Comparison of ENCODE assay signal across 8 cellular contexts in the genomic region with DNA sequence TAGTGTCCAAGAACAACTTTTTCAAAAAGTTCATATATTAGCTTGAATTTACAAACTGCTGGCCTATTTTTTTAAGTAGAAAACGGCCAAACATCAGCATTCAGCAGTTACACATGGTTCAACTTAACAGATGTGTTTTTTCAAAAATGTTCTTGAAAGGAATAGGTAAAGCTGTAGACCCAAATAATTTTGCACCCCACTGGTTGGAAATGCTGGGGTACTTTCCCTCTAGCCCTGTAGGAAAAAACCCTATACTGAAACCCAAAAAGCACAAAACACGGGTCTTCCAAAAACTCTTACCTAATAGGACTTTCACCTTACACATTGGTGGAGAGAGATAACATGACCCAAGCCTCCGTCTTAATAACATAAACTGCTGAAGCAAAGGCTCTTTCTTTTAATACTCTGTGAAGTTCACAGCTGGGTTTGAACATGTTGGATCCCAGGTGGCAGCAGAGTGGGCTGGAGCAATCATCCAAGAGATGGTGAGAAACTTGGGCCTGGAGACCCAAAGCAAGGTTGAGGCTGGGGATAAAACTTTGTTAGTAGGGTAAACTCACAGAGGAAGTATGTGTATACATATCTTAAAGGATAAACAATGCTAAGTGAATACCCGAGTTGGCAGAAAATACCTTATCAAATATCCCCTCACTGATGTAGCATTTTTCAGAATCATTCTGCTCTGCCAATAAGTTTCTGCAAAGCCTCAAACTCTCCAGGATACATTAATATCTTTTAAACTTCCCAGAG. TPM values are rescaled to one million over a fixed set of nuclear protein-coding genes. Genes with fewer than 3 reads are reported as not detected.
DNase-seq lines count a peak whose midpoint lies in the region; ATAC-seq and TF ChIP-seq lines count a peak whose summit lies in the region.

No MANE protein-coding gene starts in this region.

- ATAC-seq in GM18870 (IDR thresholded peaks at IDR 0.05; ENCODE audit: unreplicated experiment), result no peak

- H3K36me3 ChIP-seq in Peyer's patch, result peaks cover 0 to 38% (median 0%) of the 10 kb centered on the region in 3 donors
- H3K36me3 ChIP-seq in sigmoid colon, result peaks cover 0 to 46% (median 10%) of the 10 kb centered on the region in 4 donors

- no peak for TF ChIP-seq EP300 in sigmoid colon (IDR thresholded peaks at IDR 0.05)

- intact Hi-C loops in sigmoid colon (cut with DNase I), result no loop called here

- no peak for DNase-seq in Peyer's patch
- no peak for DNase-seq in epithelial cell of proximal tubule (ENCODE audit: low read depth)
- no peak for DNase-seq in sigmoid colon
- no peak for DNase-seq in effector CD4-positive, alpha-beta T cell
- no peak for DNase-seq in Ammon's horn (ENCODE audit: low spot score)
- DNase-seq in NCI-H2196 treated with DMSO at 0.1 percent for 48 hours (lab: John Stamatoyannopoulos, UW; ENCODE audit: unreplicated experiment), result no peak

- H3K27ac ChIP-seq in Peyer's patch, result peak overlapping the region; percentile 82 to 93 (median 88)
- H3K27ac ChIP-seq in sigmoid colon, result peak overlapping the region; percentile 81 to 91 (median 84)

- H3K4me3 ChIP-seq in GM12875 (ENCODE audit: low read depth, low read length) (peak overlapping the region; percentile 77), Peyer's patch (peak overlapping the region; percentile 66 to 90 (median 82)), epithelial cell of proximal tubule (ENCODE audit: low read depth, low read length) (peak overlapping the region; percentile 79), sigmoid colon (peak overlapping the region; percentile 66 to 98 (median 76))

- H3K27me3 ChIP-seq in Peyer's patch (no peaks in the 10 kb centered on the region), sigmoid colon (no peaks in the 10 kb centered on the region)

- WGBS in sigmoid colon, 2 donors, result 26 to 40% methylated on average over 4 of the region's 4 CpGs

- TF ChIP-seq POLR2A in Peyer's patch (IDR thresholded peaks at IDR 0.05) (no peak), sigmoid colon (IDR thresholded peaks at IDR 0.05) (no peak)

- TF ChIP-seq CTCF in GM12875 (IDR thresholded peaks at IDR 0.05; ENCODE audit: borderline replicate concordance, insufficient read depth, low read depth, low read length) (no peak), Peyer's patch (IDR thresholded peaks at IDR 0.05) (no peak), epithelial cell of proximal tubule (conservative IDR thresholded peaks at IDR 0.05; ENCODE audit: low read depth, low read length) (no peak), sigmoid colon (IDR thresholded peaks at IDR 0.05) (no peak)

- H3K9me3 ChIP-seq in Peyer's patch, result no peaks in the 10 kb centered on the region
- no peaks in the 10 kb centered on the region for H3K9me3 ChIP-seq in sigmoid colon

- peaks cover 0 to 37% (median 13%) of the 10 kb centered on the region in 4 donors for H3K4me1 ChIP-seq in Peyer's patch
- H3K4me1 ChIP-seq in sigmoid colon, result peaks cover 0 to 42% (median 36%) of the 10 kb centered on the region in 4 donors

RNA-seq across cellular contexts. Expression of a gene that starts 0.6 kb away (rescaled TPM):
- total RNA-seq in Peyer's patch (10 to 100 TPM; 13.8 to 47.0 (median 17.0) TPM), epithelial cell of proximal tubule (69.0 and 96.4 TPM in 2 replicates), sigmoid colon (10 to 100 TPM; 10.2 to 14.3 (median 13.7) TPM)
- polyA plus RNA-seq in sigmoid colon, result 10 to 100 TPM in 2 of 3 donors, 1 to 10 TPM in 1; 7.8 to 22.1 (median 12.5) TPM

RNA-seq across cellular contexts. Expression of a gene that starts 4.8 kb away (rescaled TPM):
- 10 to 100 TPM; 39.8 to 69.3 (median 40.1) TPM for total RNA-seq in Peyer's patch
- 51.1 and 86.9 TPM in 2 replicates for total RNA-seq in epithelial cell of proximal tubule
- 10 to 100 TPM; 29.2 to 40.0 (median 33.8) TPM for total RNA-seq in sigmoid colon
- 100 to 1,000 TPM in 1 of 3 donors, 10 to 100 TPM in 2; 75.1 to 101 (median 82.7) TPM for polyA plus RNA-seq in sigmoid colon
